25 cellular contexts compared by ENCODE assay signal in genomic region chr21:44810829-44811228, GRCh38. TPM values are rescaled to one million over a fixed set of nuclear protein-coding genes. Genes with fewer than 3 reads are reported as not detected.
DNase-seq lines count a peak whose midpoint lies in the region; ATAC-seq, FAIRE-seq and TF ChIP-seq lines count a peak whose summit lies in the region.
"Had no signal": no experiment of that assay in that cellular context is flagged by ENCODE, and none has a peak within 500 bp of the region (broad histone marks: within the 10 kb centered on the region; RNA-seq: fewer than 3 reads in every experiment).

No MANE protein-coding gene starts in this region.

- DNase-seq in HEK293T (ENCODE audit: extremely low spot score) (no peak), GM12878 (ENCODE audit: low read depth, low spot score) (no peak), nephron progenitor cell (no peak), LoVo (ENCODE audit: low spot score) (no peak), SK-N-SH (no peak)
- DNase-seq: activated CD4-positive, alpha-beta T cell treated with anti-CD3 and anti-CD28 coated beads for 48 hours; activated naive CD8-positive, alpha-beta T cell treated with anti-CD3 and anti-CD28 coated beads, Interleukin-2, amount 10 ng/mL, durations not matched to agents 7 days and 5 days; C1 segment of cervical spinal cord; DMS79; GDM1; hippocampal formation; KG1; NCI-H1417; NCI-H2081; occipital lobe; stimulated activated naive CD8-positive, alpha-beta T cell treated with anti-CD3 and anti-CD28 coated beads, Interleukin-15, Interleukin-2, amounts not matched to agents 100 U/mL and 50 U/mL, for 24 hours; thyroid gland had no signal

- peak; percentile 23 for FAIRE-seq in GM12878 (lab: Jason Lieb, UNC)
- FAIRE-seq: astrocyte, endothelial cell of umbilical vein had no signal

- H2AFZ ChIP-seq in GM12878 (ENCODE audit: control insufficient read depth, low read depth, low read length) (no peak overlapping the region), SK-N-SH (ENCODE audit: low read depth) (no peak overlapping the region)

- intact Hi-C loops in GM12878 (cut with micrococcal nuclease; ENCODE audit: unreplicated experiment): no loop called here

- no peaks in the 10 kb centered on the region for H3K9me2 ChIP-seq in SK-N-SH

- H3K9me3 ChIP-seq in BLaER1 (no peaks in the 10 kb centered on the region), GM12878 (replicated peaks; ENCODE audit: control insufficient read depth, insufficient read depth, low read length) (no peaks in the 10 kb centered on the region), SK-N-SH (no peaks in the 10 kb centered on the region)
- H3K9me3 ChIP-seq: gastroesophageal sphincter, HAP-1, thyroid gland had no signal

- H3K79me2 ChIP-seq in GM12878 (ENCODE audit: control insufficient read depth, insufficient read depth, low read length) (peaks cover 15% of the 10 kb centered on the region), SK-N-SH (ENCODE audit: insufficient read depth) (peaks cover 81% of the 10 kb centered on the region)

- peaks cover 69% of the 10 kb centered on the region for H3K4me1 ChIP-seq in BLaER1
- H3K4me1 ChIP-seq in GM12878 (ENCODE audit: control insufficient read depth, insufficient read depth, low read length): no peaks in the 10 kb centered on the region
- H3K4me1 ChIP-seq in SK-N-SH (ENCODE audit: control insufficient read depth in 1 of 2, insufficient read depth in 2 of 2, low read depth in 1 of 2, low read length in 1 of 2): peaks cover 0 to 14% of the 10 kb centered on the region in 2 experiments; a peak in 3 of 4 replicates
- H3K4me1 ChIP-seq: HAP-1 had no signal

- WGBS in GM12878 (ENCODE audit: insufficient coverage, insufficient replicate concordance, low lambda C conversion rate, missing lambda C conversion rate): 82% methylated on average over 4 of the region's 6 CpGs
- 90% methylated on average over 4 of the region's 6 CpGs for WGBS in SK-N-SH (ENCODE audit: low lambda C conversion rate)

- peaks cover 67% of the 10 kb centered on the region for H3K36me3 ChIP-seq in BLaER1
- H3K36me3 ChIP-seq in GM12878 (ENCODE audit: control insufficient read depth in 2 of 2, insufficient read depth in 2 of 2, low read length in 1 of 2): peaks cover 15 to 16% of the 10 kb centered on the region in 2 experiments
- peaks cover 13 to 37% of the 10 kb centered on the region in 2 experiments for H3K36me3 ChIP-seq in SK-N-SH (replicated peaks in 1 of 2; ENCODE audit: control insufficient read depth in 1 of 2, insufficient read depth in 2 of 2, low read length in 1 of 2)

- peaks cover 87% of the 10 kb centered on the region for H4K20me1 ChIP-seq in BLaER1
- H4K20me1 ChIP-seq in GM12878 (ENCODE audit: control insufficient read depth, insufficient read depth): no peaks in the 10 kb centered on the region
- H4K20me1 ChIP-seq in SK-N-SH (ENCODE audit: insufficient read depth): peaks cover 49% of the 10 kb centered on the region

- peaks cover 55% of the 10 kb centered on the region for H3K36me3 Mint-ChIP-seq in nephron progenitor cell (ENCODE audit: low read depth)

- TF ChIP-seq POLR2A in GM12878 (IDR thresholded peaks at IDR 0.05; ENCODE audit: low read depth, low read length): peak; percentile 61

- TF ChIP-seq CTCF in GM12878 (IDR thresholded peaks at IDR 0.05 in 2 of 3, conservative IDR thresholded peaks at IDR 0.05 in 1 of 3; ENCODE audit: control insufficient read depth in 2 of 3, extremely low read depth in 1 of 3, insufficient read depth in 1 of 3, low read depth in 3 of 3, low read length in 3 of 3) (no peak), nephron progenitor cell (IDR thresholded peaks at IDR 0.05) (no peak), SK-N-SH (IDR thresholded peaks at IDR 0.05) (no peak)

- H3K4me3 Mint-ChIP-seq in nephron progenitor cell: no peak overlapping the region
- H3K4me3 Mint-ChIP-seq: activated naive CD8-positive, alpha-beta T cell treated with anti-CD3 and anti-CD28 coated beads, Interleukin-2, amount 10 ng/mL, durations not matched to agents 7 days and 5 days; memory B cell had no signal

- peaks cover 3% of the 10 kb centered on the region for H3K4me1 Mint-ChIP-seq in nephron progenitor cell

- H3K9me3 Mint-ChIP-seq in nephron progenitor cell: no peaks in the 10 kb centered on the region
- H3K9me3 Mint-ChIP-seq: activated naive CD8-positive, alpha-beta T cell treated with anti-CD3 and anti-CD28 coated beads, Interleukin-2, amount 10 ng/mL, durations not matched to agents 7 days and 5 days; memory B cell had no signal

- in situ Hi-C loops in GM12878 (cut with MboI): no loop called here

- BruUV-seq in GM12878 (replicated peaks; lab: Mats Ljungman, UMichigan): no TSS peak

- H3K4me3 ChIP-seq in BLaER1: no peak overlapping the region
- no peak overlapping the region for H3K4me3 ChIP-seq in GM12878
- H3K4me3 ChIP-seq in SK-N-SH (ENCODE audit: low read depth in 2 of 2, low read length in 1 of 2): no peak overlapping the region
- H3K4me3 ChIP-seq: gastroesophageal sphincter, HAP-1, thyroid gland had no signal

- no peaks in the 10 kb centered on the region for H3K27me3 Mint-ChIP-seq in nephron progenitor cell (ENCODE audit: low read depth, poor library complexity)
- H3K27me3 Mint-ChIP-seq: activated naive CD8-positive, alpha-beta T cell treated with anti-CD3 and anti-CD28 coated beads, Interleukin-2, amount 10 ng/mL, durations not matched to agents 7 days and 5 days; memory B cell had no signal

- ATAC-seq in GM12878 (no peak), GM18907 (IDR thresholded peaks at IDR 0.05; ENCODE audit: unreplicated experiment) (no peak)
- ATAC-seq: gastroesophageal sphincter; left lobe of liver; stimulated activated naive CD8-positive, alpha-beta T cell treated with anti-CD3 and anti-CD28 coated beads, Interleukin-15, Interleukin-2, amounts not matched to agents 100 U/mL and 50 U/mL, for 24 hours had no signal

- CTCF ChIA-PET in HEK293T (lab: Yijun Ruan, JAX): interaction anchor here (0.6 kb wide), 1 partner anchor 318 kb away, joined by 3 read pairs; no protein-coding TSS in a partner anchor
- CTCF ChIA-PET in GM12878 (lab: Yijun Ruan, JAX): no interaction called here
- CTCF ChIA-PET in SK-N-SH (lab: Yijun Ruan, JAX): no interaction called here

- peak overlapping the region; percentile 66 for H3K27ac Mint-ChIP-seq in nephron progenitor cell
- H3K27ac Mint-ChIP-seq: activated naive CD8-positive, alpha-beta T cell treated with anti-CD3 and anti-CD28 coated beads, Interleukin-2, amount 10 ng/mL, durations not matched to agents 7 days and 5 days; memory B cell had no signal

- H3K4me2 ChIP-seq in BLaER1 (peak overlapping the region; percentile 89), GM12878 (ENCODE audit: control insufficient read depth, insufficient read depth) (no peak overlapping the region), SK-N-SH (no peak overlapping the region)

- RAD21 ChIA-PET in GM12878 (lab: Charles Lee; ENCODE audit: unreplicated experiment): no interaction called here

- H3K27me3 ChIP-seq in BLaER1: no peaks in the 10 kb centered on the region
- no peaks in the 10 kb centered on the region for H3K27me3 ChIP-seq in GM12878 (replicated peaks in 1 of 2; ENCODE audit: control insufficient read depth in 2 of 2, insufficient read depth in 2 of 2, low read length in 1 of 2)
- no peaks in the 10 kb centered on the region for H3K27me3 ChIP-seq in SK-N-SH (ENCODE audit: insufficient read depth)
- H3K27me3 ChIP-seq: gastroesophageal sphincter, thyroid gland had no signal

- H3F3A ChIP-seq in SK-N-SH (replicated peaks; ENCODE audit: insufficient read depth): peaks cover under 1% of the 10 kb centered on the region

- TF ChIP-seq EP300 in GM12878 (IDR thresholded peaks at IDR 0.05; ENCODE audit: borderline replicate concordance in 1 of 2, control insufficient read depth in 1 of 2, low read depth in 2 of 2, low read length in 2 of 2) (no peak), SK-N-SH (IDR thresholded peaks at IDR 0.05; ENCODE audit: borderline replicate concordance in 1 of 2, low read depth in 1 of 2, low read length in 1 of 2) (no peak)

- TF ChIP-seq RAD21 in GM12878 (IDR thresholded peaks at IDR 0.05; ENCODE audit: insufficient read depth, low read depth, low read length) (no peak), SK-N-SH (IDR thresholded peaks at IDR 0.05; ENCODE audit: low read length) (no peak)

- 0 out of 2 replicates have a peak overlapping the region, but pooled peaks have one; percentile 67 for H3K27ac ChIP-seq in BLaER1
- no peak overlapping the region for H3K27ac ChIP-seq in GM12878 (ENCODE audit: control insufficient read depth, insufficient read depth)
- H3K27ac ChIP-seq in SK-N-SH (ENCODE audit: low read depth in 2 of 2, low read length in 1 of 2): no peak overlapping the region
- H3K27ac ChIP-seq: gastroesophageal sphincter, thyroid gland had no signal

- SMC1A ChIA-PET in GM12878 (lab: Charles Lee; ENCODE audit: uncharacterized antibody, unreplicated experiment): no interaction called here

- POLR2A ChIA-PET in HEK293T (lab: Yijun Ruan, JAX) (no interaction called here), GM12878 (lab: Charles Lee) (no interaction called here), SK-N-SH (lab: Yijun Ruan, JAX) (no interaction called here)

- no peak overlapping the region for H3K9ac ChIP-seq in BLaER1
- no peak overlapping the region for H3K9ac ChIP-seq in GM12878 (ENCODE audit: control insufficient read depth, insufficient read depth, low read length)
- H3K9ac ChIP-seq in SK-N-SH: no peak overlapping the region

RNA-seq across cellular contexts. Expression of gene SUMO3, which starts 7.0 kb away (rescaled TPM):
- 19.0 and 22.2 TPM in 2 replicates for total RNA-seq in GM12878 (2013; cell fraction: nucleolus; rRNA removed)
- total RNA-seq in GM12878 (2014; rRNA removed) (67.5 and 77.0 TPM in 2 replicates), GM12878 (2014; rRNA removed; fragmentation: Illumina TruSeq; extraction: Trizol) (70.3 and 74.3 TPM in 2 replicates), GM12878 (2021) (85.9 and 91.3 TPM in 2 replicates)
- 60.5 TPM for polyA plus RNA-seq in GM12878 (2011; ENCODE audit: low read depth)
- polyA plus RNA-seq in GM12878 (2011; rRNA removed) (106 and 119 TPM in 2 replicates), GM12878 (2014; fragmentation: Illumina TruSeq; extraction: Trizol) (80.0 and 88.4 TPM in 2 replicates), GM12878 (2014; fragmentation: Nextera tagmentation; extraction: Ambion mirVana) (10 to 100 TPM; 14.3 to 33.0 TPM), GM12878 (2014; rRNA removed) (91.3 and 98.3 TPM in 2 replicates), GM12878 (2016; fragmentation: Nextera tagmentation; extraction: Ambion mirVana) (100 to 1,000 TPM; 164 TPM), SK-N-SH (2012; rRNA removed) (89.0 and 125 TPM in 2 replicates)
- 120 and 127 TPM in 2 replicates for polyA plus RNA-seq in GM12878 (2011; cell fraction: cytosol; rRNA removed)
- 42.9 and 57.8 TPM in 2 replicates for polyA plus RNA-seq in GM12878 (2011; cell fraction: nucleus; rRNA removed)
- 70.8 and 81.7 TPM in 2 replicates for polyA plus RNA-seq in GM12878 (2012)
- polyA minus RNA-seq in GM12878 (2011; rRNA and poly(A)+ RNA removed): 62.3 and 66.9 TPM in 2 replicates
- 31.8 and 32.6 TPM in 2 replicates for polyA minus RNA-seq in GM12878 (2011; cell fraction: cytosol; rRNA and poly(A)+ RNA removed)
- polyA minus RNA-seq in GM12878 (2011; cell fraction: nucleus; rRNA and poly(A)+ RNA removed): 12.9 and 17.7 TPM in 2 replicates
- polyA plus RNA-seq in SK-N-SH (2012; cell fraction: cytosol; rRNA removed): 116 and 122 TPM in 2 replicates
- polyA plus RNA-seq in SK-N-SH (2012; cell fraction: nucleus; rRNA removed): 31.5 and 38.2 TPM in 2 replicates

RNA-seq across cellular contexts. Expression of gene UBE2G2, which starts 9.2 kb away (rescaled TPM):
- total RNA-seq in GM12878 (2013; cell fraction: nucleolus; rRNA removed): 187 and 192 TPM in 2 replicates
- 75.6 and 82.3 TPM in 2 replicates for total RNA-seq in GM12878 (2014; rRNA removed)
- total RNA-seq in GM12878 (2014; rRNA removed; fragmentation: Illumina TruSeq; extraction: Trizol): 62.4 and 66.1 TPM in 2 replicates
- total RNA-seq in GM12878 (2021): 71.0 and 76.1 TPM in 2 replicates
- 33.3 TPM for polyA plus RNA-seq in GM12878 (2011; ENCODE audit: low read depth)
- 101 and 102 TPM in 2 replicates for polyA plus RNA-seq in GM12878 (2011; rRNA removed)
- 105 and 172 TPM in 2 replicates for polyA plus RNA-seq in GM12878 (2011; cell fraction: cytosol; rRNA removed)
- 131 and 160 TPM in 2 replicates for polyA plus RNA-seq in GM12878 (2011; cell fraction: nucleus; rRNA removed)
- polyA plus RNA-seq in GM12878 (2012): 45.8 and 68.2 TPM in 2 replicates
- 93.5 and 94.7 TPM in 2 replicates for polyA plus RNA-seq in GM12878 (2014; fragmentation: Illumina TruSeq; extraction: Trizol)
- 10 to 100 TPM; 27.0 to 32.0 TPM for polyA plus RNA-seq in GM12878 (2014; fragmentation: Nextera tagmentation; extraction: Ambion mirVana)
- 116 and 139 TPM in 2 replicates for polyA plus RNA-seq in GM12878 (2014; rRNA removed)
- 10 to 100 TPM; 72.7 to 79.2 TPM for polyA plus RNA-seq in GM12878 (2016; fragmentation: Nextera tagmentation; extraction: Ambion mirVana)
- 92.3 and 104 TPM in 2 replicates for polyA minus RNA-seq in GM12878 (2011; rRNA and poly(A)+ RNA removed)
- polyA minus RNA-seq in GM12878 (2011; cell fraction: cytosol; rRNA and poly(A)+ RNA removed): 30.3 and 33.2 TPM in 2 replicates
- 43.4 and 64.4 TPM in 2 replicates for polyA minus RNA-seq in GM12878 (2011; cell fraction: nucleus; rRNA and poly(A)+ RNA removed)
- polyA plus RNA-seq in SK-N-SH (2012; rRNA removed): 129 and 149 TPM in 2 replicates
- polyA plus RNA-seq in SK-N-SH (2012; cell fraction: cytosol; rRNA removed): 55.4 and 71.0 TPM in 2 replicates
- polyA plus RNA-seq in SK-N-SH (2012; cell fraction: nucleus; rRNA removed): 527 and 606 TPM in 2 replicates
